Comparison of ENCODE assay signal across 12 cellular contexts in the genomic region with DNA sequence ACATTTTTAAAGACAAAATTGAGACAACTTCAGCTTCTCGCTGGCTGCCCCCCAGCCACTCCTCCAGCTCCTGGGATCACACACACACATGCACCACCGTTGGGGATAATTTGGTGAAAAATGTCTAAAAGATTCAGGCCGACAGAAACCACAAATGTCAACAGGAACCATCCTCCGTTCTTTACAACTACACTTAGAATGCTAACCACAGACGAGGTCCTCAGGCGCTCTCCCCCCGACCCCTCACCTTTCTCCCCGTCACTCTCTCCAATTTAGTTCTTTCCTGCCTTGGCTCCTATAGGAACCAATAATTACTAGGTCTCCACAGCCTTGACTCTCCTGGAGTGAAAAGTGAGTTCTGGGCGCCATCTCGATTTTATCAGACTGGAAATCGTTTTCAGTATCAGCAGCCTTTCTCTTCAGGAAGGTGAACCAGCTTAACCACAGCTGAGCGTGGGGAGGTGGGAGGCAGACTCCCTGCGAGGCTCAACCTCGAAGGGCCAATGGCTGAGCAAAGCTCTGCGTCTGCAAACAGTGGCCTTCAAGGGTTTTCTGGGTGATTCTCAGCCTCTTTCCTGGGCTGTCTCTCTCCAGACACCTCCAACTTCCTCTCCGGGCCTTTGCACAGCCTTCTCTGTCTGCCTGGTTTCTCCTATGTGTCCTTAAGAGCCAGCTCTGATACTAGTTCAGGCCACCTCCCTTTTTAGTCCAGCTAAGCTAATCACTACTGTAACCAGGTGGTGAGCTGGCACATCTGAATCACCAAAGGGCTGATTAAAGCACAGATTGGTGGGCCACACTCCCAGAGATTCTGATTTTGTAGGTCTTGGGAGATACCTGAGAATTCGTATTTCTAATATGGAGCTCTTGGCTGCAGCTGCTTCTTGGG.
DNase-seq lines count a peak whose midpoint lies in the region; ATAC-seq and TF ChIP-seq lines count a peak whose summit lies in the region.
"Had no signal": no experiment of that assay in that cellular context is flagged by ENCODE, and none has a peak within 500 bp of the region (broad histone marks: within the 10 kb centered on the region; RNA-seq: fewer than 3 reads in every experiment).

No MANE protein-coding gene starts in this region.

- no peak overlapping the region for H3K9ac ChIP-seq in skeletal muscle tissue (ENCODE audit: low read depth in 1 of 3, low read length in 3 of 3)

- DNase-seq in GM23338 (ENCODE audit: low spot score) (no peak), GM19240 (ENCODE audit: insufficient read length, low spot score) (no peak)
- peak; percentile 73 for DNase-seq in activated CD4-positive, alpha-beta T cell treated with anti-CD3 and anti-CD28 coated beads, Interleukin-2, amount 10 ng/mL, durations not matched to agents 24 days and 14 days
- no peak for DNase-seq in activated naive CD8-positive, alpha-beta T cell treated with anti-CD3 and anti-CD28 coated beads, Interleukin-2, amount 10 ng/mL, durations not matched to agents 7 days and 5 days
- DNase-seq: activated gamma-delta T cell, NCI-H1048, NCI-H345, testis had no signal

- ATAC-seq in GM23338: no peak
- no peak for ATAC-seq in activated naive CD8-positive, alpha-beta T cell treated with anti-CD3 and anti-CD28 coated beads, Interleukin-2, amount 10 ng/mL, durations not matched to agents 7 days and 5 days (ENCODE audit: low read depth)
- no peak for ATAC-seq in GM21737 (IDR thresholded peaks at IDR 0.05; ENCODE audit: unreplicated experiment)
- no peak for ATAC-seq in HG02840 (IDR thresholded peaks at IDR 0.05; ENCODE audit: low FRiP score, unreplicated experiment)
- ATAC-seq in GM19035 (IDR thresholded peaks at IDR 0.05; ENCODE audit: unreplicated experiment): no peak

- H3F3A ChIP-seq in GM23338 (replicated peaks; ENCODE audit: low read depth): no peaks in the 10 kb centered on the region

- no peak overlapping the region for H2AFZ ChIP-seq in GM23338

- H3K27me3 Mint-ChIP-seq in GM23338 (ENCODE audit: insufficient read depth, low read depth, poor library complexity): peaks cover 5% of the 10 kb centered on the region
- H3K27me3 Mint-ChIP-seq in activated CD4-positive, alpha-beta T cell treated with anti-CD3 and anti-CD28 coated beads, Interleukin-2, amount 10 ng/mL, durations not matched to agents 24 days and 14 days: no peaks in the 10 kb centered on the region
- no peaks in the 10 kb centered on the region for H3K27me3 Mint-ChIP-seq in activated naive CD8-positive, alpha-beta T cell treated with anti-CD3 and anti-CD28 coated beads, Interleukin-2, amount 10 ng/mL, durations not matched to agents 7 days and 5 days

- H4K20me1 ChIP-seq in GM23338 (replicated peaks; ENCODE audit: insufficient read depth): no peaks in the 10 kb centered on the region

- no peak overlapping the region for H3K4me3 Mint-ChIP-seq in GM23338
- H3K4me3 Mint-ChIP-seq in activated CD4-positive, alpha-beta T cell treated with anti-CD3 and anti-CD28 coated beads, Interleukin-2, amount 10 ng/mL, durations not matched to agents 24 days and 14 days: peak overlapping the region; percentile 73
- peak overlapping the region; percentile 62 for H3K4me3 Mint-ChIP-seq in activated naive CD8-positive, alpha-beta T cell treated with anti-CD3 and anti-CD28 coated beads, Interleukin-2, amount 10 ng/mL, durations not matched to agents 7 days and 5 days

- POLR2A ChIA-PET in activated naive CD8-positive, alpha-beta T cell treated with anti-CD3 and anti-CD28 coated beads, Interleukin-2, amount 10 ng/mL, durations not matched to agents 7 days and 5 days (lab: Charles Lee): no interaction called here

- intact Hi-C loops in activated CD4-positive, alpha-beta T cell treated with anti-CD3 and anti-CD28 coated beads, Interleukin-2, amount 10 ng/mL, durations not matched to agents 24 days and 14 days (cut with micrococcal nuclease): no loop called here

- no peak overlapping the region for H3K4me2 ChIP-seq in GM23338

- H3K36me3 Mint-ChIP-seq in GM23338 (ENCODE audit: low read depth): no peaks in the 10 kb centered on the region
- no peaks in the 10 kb centered on the region for H3K36me3 Mint-ChIP-seq in activated CD4-positive, alpha-beta T cell treated with anti-CD3 and anti-CD28 coated beads, Interleukin-2, amount 10 ng/mL, durations not matched to agents 24 days and 14 days (ENCODE audit: low read depth)
- peaks cover 1% of the 10 kb centered on the region for H3K36me3 Mint-ChIP-seq in activated naive CD8-positive, alpha-beta T cell treated with anti-CD3 and anti-CD28 coated beads, Interleukin-2, amount 10 ng/mL, durations not matched to agents 7 days and 5 days

- H3K9me2 ChIP-seq in GM23338 (ENCODE audit: insufficient read depth): peaks cover 14% of the 10 kb centered on the region

- H3K4me3 ChIP-seq in GM23338 (no peak overlapping the region), skeletal muscle tissue (ENCODE audit: low read length in 3 of 3) (no peak overlapping the region)
- H3K4me3 ChIP-seq: testis had no signal

- H3K36me3 ChIP-seq in GM23338 (ENCODE audit: insufficient read depth): no peaks in the 10 kb centered on the region
- no peaks in the 10 kb centered on the region for H3K36me3 ChIP-seq in skeletal muscle tissue (ENCODE audit: control insufficient read depth in 3 of 3, insufficient read depth in 3 of 3, low read length in 3 of 3)

- no peaks in the 10 kb centered on the region for H3K79me2 ChIP-seq in GM23338 (replicated peaks; ENCODE audit: insufficient read depth)

- no peaks in the 10 kb centered on the region for H3K9me3 ChIP-seq in skeletal muscle tissue (ENCODE audit: control insufficient read depth in 3 of 3, low read length in 3 of 3)
- H3K9me3 ChIP-seq: testis had no signal

- 0 out of 2 replicates have a peak overlapping the region, but pooled peaks have one; percentile 29 for H3K27ac Mint-ChIP-seq in GM23338
- H3K27ac Mint-ChIP-seq in activated CD4-positive, alpha-beta T cell treated with anti-CD3 and anti-CD28 coated beads, Interleukin-2, amount 10 ng/mL, durations not matched to agents 24 days and 14 days: peak overlapping the region; percentile 80
- H3K27ac Mint-ChIP-seq in activated naive CD8-positive, alpha-beta T cell treated with anti-CD3 and anti-CD28 coated beads, Interleukin-2, amount 10 ng/mL, durations not matched to agents 7 days and 5 days: peak overlapping the region; percentile 74

- no peak for TF ChIP-seq CTCF in GM23338 (conservative IDR thresholded peaks at IDR 0.05; ENCODE audit: low read depth in 2 of 2)

- H3K4me1 ChIP-seq in GM23338 (ENCODE audit: insufficient read depth): peaks cover 31% of the 10 kb centered on the region
- H3K4me1 ChIP-seq in skeletal muscle tissue (ENCODE audit: control insufficient read depth in 3 of 3, insufficient read depth in 3 of 3, low read length in 3 of 3): peaks cover 9 to 18% (median 14%) of the 10 kb centered on the region in 3 donors
- H3K4me1 ChIP-seq: testis had no signal

- H3K27ac ChIP-seq in GM23338 (ENCODE audit: low read depth) (no peak overlapping the region), skeletal muscle tissue (ENCODE audit: low read depth, low read length) (peak overlapping the region; percentile 47)
- H3K27ac ChIP-seq: testis had no signal

- peaks cover 46% of the 10 kb centered on the region for H3K4me1 Mint-ChIP-seq in GM23338
- H3K4me1 Mint-ChIP-seq in activated CD4-positive, alpha-beta T cell treated with anti-CD3 and anti-CD28 coated beads, Interleukin-2, amount 10 ng/mL, durations not matched to agents 24 days and 14 days: peaks cover 27% of the 10 kb centered on the region
- H3K4me1 Mint-ChIP-seq in activated naive CD8-positive, alpha-beta T cell treated with anti-CD3 and anti-CD28 coated beads, Interleukin-2, amount 10 ng/mL, durations not matched to agents 7 days and 5 days: peaks cover 28% of the 10 kb centered on the region

- H3K9me3 Mint-ChIP-seq in GM23338: peaks cover 1% of the 10 kb centered on the region; the same call in 1 of the 3 replicates
- no peaks in the 10 kb centered on the region for H3K9me3 Mint-ChIP-seq in activated CD4-positive, alpha-beta T cell treated with anti-CD3 and anti-CD28 coated beads, Interleukin-2, amount 10 ng/mL, durations not matched to agents 24 days and 14 days
- no peaks in the 10 kb centered on the region for H3K9me3 Mint-ChIP-seq in activated naive CD8-positive, alpha-beta T cell treated with anti-CD3 and anti-CD28 coated beads, Interleukin-2, amount 10 ng/mL, durations not matched to agents 7 days and 5 days

- H3K27me3 ChIP-seq in GM23338 (ENCODE audit: insufficient read depth) (no peaks in the 10 kb centered on the region), skeletal muscle tissue (ENCODE audit: control insufficient read depth in 3 of 3, insufficient read depth in 3 of 3, low read length in 3 of 3) (peaks cover 7 to 11% (median 9%) of the 10 kb centered on the region in 3 donors)
- H3K27me3 ChIP-seq: testis had no signal

TF ChIP-seq in GM23338, 12 proteins besides CTCF, POLR2A, EP300 and RAD21 (continues in another document):
- TF ChIP-seq, protein P1, sequence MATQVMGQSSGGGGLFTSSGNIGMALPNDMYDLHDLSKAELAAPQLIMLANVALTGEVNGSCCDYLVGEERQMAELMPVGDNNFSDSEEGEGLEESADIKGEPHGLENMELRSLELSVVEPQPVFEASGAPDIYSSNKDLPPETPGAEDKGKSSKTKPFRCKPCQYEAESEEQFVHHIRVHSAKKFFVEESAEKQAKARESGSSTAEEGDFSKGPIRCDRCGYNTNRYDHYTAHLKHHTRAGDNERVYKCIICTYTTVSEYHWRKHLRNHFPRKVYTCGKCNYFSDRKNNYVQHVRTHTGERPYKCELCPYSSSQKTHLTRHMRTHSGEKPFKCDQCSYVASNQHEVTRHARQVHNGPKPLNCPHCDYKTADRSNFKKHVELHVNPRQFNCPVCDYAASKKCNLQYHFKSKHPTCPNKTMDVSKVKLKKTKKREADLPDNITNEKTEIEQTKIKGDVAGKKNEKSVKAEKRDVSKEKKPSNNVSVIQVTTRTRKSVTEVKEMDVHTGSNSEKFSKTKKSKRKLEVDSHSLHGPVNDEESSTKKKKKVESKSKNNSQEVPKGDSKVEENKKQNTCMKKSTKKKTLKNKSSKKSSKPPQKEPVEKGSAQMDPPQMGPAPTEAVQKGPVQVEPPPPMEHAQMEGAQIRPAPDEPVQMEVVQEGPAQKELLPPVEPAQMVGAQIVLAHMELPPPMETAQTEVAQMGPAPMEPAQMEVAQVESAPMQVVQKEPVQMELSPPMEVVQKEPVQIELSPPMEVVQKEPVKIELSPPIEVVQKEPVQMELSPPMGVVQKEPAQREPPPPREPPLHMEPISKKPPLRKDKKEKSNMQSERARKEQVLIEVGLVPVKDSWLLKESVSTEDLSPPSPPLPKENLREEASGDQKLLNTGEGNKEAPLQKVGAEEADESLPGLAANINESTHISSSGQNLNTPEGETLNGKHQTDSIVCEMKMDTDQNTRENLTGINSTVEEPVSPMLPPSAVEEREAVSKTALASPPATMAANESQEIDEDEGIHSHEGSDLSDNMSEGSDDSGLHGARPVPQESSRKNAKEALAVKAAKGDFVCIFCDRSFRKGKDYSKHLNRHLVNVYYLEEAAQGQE (IDR thresholded peaks at IDR 0.05; ENCODE audit: unreplicated experiment): no peak

Comparison
In these comparisons a context has a peak if more than half of its experiments do, and no peak if none do; other contexts are left out.
1. H3K27ac Mint-ChIP-seq: peak in every context shown above with its lines; median percentile 80 in activated CD4-positive, alpha-beta T cell treated with anti-CD3 and anti-CD28 coated beads, Interleukin-2, amount 10 ng/mL, durations not matched to agents 24 days and 14 days; 74 in activated naive CD8-positive, alpha-beta T cell treated with anti-CD3 and anti-CD28 coated beads, Interleukin-2, amount 10 ng/mL, durations not matched to agents 7 days and 5 days; 29 in GM23338.